ENCODE assay signal across 15 cellular contexts in the genomic region with DNA sequence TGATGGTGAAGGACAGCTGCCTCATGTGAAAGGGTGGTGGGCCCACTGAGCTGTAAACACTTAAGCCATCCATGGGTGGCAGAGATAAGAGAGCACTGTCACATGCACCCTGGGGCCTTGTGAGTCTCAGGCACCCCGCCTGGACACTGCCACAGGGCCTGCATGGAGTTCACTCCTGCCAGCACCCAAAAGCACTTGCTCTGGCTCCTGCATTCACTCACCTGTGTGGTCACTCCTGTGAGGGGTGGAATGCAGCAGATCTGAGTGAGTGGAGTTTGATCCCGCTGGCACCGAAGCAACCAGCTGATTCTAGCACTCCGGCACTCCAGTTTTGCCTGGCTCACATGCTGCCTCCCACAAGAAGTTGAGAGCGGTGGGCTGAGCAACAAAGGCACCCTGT.
"Had no signal": no experiment of that assay in that cellular context is flagged by ENCODE, and none has a peak within 500 bp of the region (broad histone marks: within the 10 kb centered on the region; RNA-seq: fewer than 3 reads in every experiment).

No MANE protein-coding gene starts in this region.

- H3K4me3 Mint-ChIP-seq: activated naive CD4-positive, alpha-beta T cell treated with anti-CD3 and anti-CD28 coated beads, Interleukin-2, amount 50 U/mL, for 24 hours; dendritic cell treated with granulocyte-macrophage colony-stimulating factor and Interleukin-4, amounts not matched to agents 40 ng/mL and 50 ng/mL, for 4 days; effector memory CD8-positive, alpha-beta T cell; neural crest cell; T-helper 17 cell had no signal

- DNase-seq: activated CD4-positive, alpha-beta T cell treated with anti-CD3 and anti-CD28 coated beads, Interleukin-2, amount 50 U/mL, for 1 hour; activated T-cell treated with anti-CD3 and anti-CD28 coated beads for 4 hours; amniotic stem cell; brain microvascular endothelial cell; effector memory CD8-positive, alpha-beta T cell; kidney glomerular epithelial cell; small intestine; T-helper 17 cell had no signal

- H3K4me1 ChIP-seq: parathyroid adenoma, tibial nerve had no signal

- H3K36me3 ChIP-seq: brain microvascular endothelial cell, tibial nerve had no signal

- H3K27me3 ChIP-seq: brain microvascular endothelial cell, tibial nerve had no signal

- H3K27ac Mint-ChIP-seq: activated naive CD4-positive, alpha-beta T cell treated with anti-CD3 and anti-CD28 coated beads, Interleukin-2, amount 50 U/mL, for 24 hours; activated T-helper 2 cell treated with anti-CD3 and anti-CD28 coated beads, Interferon-gamma antibody, Interleukin-2, Interleukin-4, amounts not matched to agents 10 μg/mL and 5 μg/mL and 100 μg/mL, durations not matched to agents 14 hours and 24 hours and 36 hours; dendritic cell treated with granulocyte-macrophage colony-stimulating factor and Interleukin-4, amounts not matched to agents 40 ng/mL and 50 ng/mL, for 4 days; effector memory CD8-positive, alpha-beta T cell; T-helper 17 cell had no signal

- H3K36me3 Mint-ChIP-seq: activated naive CD4-positive, alpha-beta T cell treated with anti-CD3 and anti-CD28 coated beads, Interleukin-2, amount 50 U/mL, for 24 hours had no signal

- H3K4me3 ChIP-seq: tibial nerve had no signal

- ATAC-seq: effector memory CD8-positive, alpha-beta T cell; T-helper 17 cell had no signal

- H3K4me1 Mint-ChIP-seq: activated naive CD4-positive, alpha-beta T cell treated with anti-CD3 and anti-CD28 coated beads, Interleukin-2, amount 50 U/mL, for 24 hours; neural crest cell; T-helper 17 cell had no signal

- H3K27ac ChIP-seq: brain microvascular endothelial cell, epithelial cell of prostate, parathyroid adenoma, tibial nerve had no signal

- H3K27me3 Mint-ChIP-seq: activated naive CD4-positive, alpha-beta T cell treated with anti-CD3 and anti-CD28 coated beads, Interleukin-2, amount 50 U/mL, for 24 hours; dendritic cell treated with granulocyte-macrophage colony-stimulating factor and Interleukin-4, amounts not matched to agents 40 ng/mL and 50 ng/mL, for 4 days; effector memory CD8-positive, alpha-beta T cell; T-helper 17 cell had no signal

- H3K9me3 Mint-ChIP-seq: activated naive CD4-positive, alpha-beta T cell treated with anti-CD3 and anti-CD28 coated beads, Interleukin-2, amount 50 U/mL, for 24 hours had no signal
